ENCODE assay signal across 1 cellular context in genomic region chr16:17657037-17657436, GRCh38.
TF ChIP-seq lines count a peak whose summit lies in the region.

No MANE protein-coding gene starts in this region.

TF ChIP-seq in H1, 55 proteins besides CTCF, POLR2A, EP300 and RAD21 (continued from another document):
- TF ChIP-seq, protein P1, sequence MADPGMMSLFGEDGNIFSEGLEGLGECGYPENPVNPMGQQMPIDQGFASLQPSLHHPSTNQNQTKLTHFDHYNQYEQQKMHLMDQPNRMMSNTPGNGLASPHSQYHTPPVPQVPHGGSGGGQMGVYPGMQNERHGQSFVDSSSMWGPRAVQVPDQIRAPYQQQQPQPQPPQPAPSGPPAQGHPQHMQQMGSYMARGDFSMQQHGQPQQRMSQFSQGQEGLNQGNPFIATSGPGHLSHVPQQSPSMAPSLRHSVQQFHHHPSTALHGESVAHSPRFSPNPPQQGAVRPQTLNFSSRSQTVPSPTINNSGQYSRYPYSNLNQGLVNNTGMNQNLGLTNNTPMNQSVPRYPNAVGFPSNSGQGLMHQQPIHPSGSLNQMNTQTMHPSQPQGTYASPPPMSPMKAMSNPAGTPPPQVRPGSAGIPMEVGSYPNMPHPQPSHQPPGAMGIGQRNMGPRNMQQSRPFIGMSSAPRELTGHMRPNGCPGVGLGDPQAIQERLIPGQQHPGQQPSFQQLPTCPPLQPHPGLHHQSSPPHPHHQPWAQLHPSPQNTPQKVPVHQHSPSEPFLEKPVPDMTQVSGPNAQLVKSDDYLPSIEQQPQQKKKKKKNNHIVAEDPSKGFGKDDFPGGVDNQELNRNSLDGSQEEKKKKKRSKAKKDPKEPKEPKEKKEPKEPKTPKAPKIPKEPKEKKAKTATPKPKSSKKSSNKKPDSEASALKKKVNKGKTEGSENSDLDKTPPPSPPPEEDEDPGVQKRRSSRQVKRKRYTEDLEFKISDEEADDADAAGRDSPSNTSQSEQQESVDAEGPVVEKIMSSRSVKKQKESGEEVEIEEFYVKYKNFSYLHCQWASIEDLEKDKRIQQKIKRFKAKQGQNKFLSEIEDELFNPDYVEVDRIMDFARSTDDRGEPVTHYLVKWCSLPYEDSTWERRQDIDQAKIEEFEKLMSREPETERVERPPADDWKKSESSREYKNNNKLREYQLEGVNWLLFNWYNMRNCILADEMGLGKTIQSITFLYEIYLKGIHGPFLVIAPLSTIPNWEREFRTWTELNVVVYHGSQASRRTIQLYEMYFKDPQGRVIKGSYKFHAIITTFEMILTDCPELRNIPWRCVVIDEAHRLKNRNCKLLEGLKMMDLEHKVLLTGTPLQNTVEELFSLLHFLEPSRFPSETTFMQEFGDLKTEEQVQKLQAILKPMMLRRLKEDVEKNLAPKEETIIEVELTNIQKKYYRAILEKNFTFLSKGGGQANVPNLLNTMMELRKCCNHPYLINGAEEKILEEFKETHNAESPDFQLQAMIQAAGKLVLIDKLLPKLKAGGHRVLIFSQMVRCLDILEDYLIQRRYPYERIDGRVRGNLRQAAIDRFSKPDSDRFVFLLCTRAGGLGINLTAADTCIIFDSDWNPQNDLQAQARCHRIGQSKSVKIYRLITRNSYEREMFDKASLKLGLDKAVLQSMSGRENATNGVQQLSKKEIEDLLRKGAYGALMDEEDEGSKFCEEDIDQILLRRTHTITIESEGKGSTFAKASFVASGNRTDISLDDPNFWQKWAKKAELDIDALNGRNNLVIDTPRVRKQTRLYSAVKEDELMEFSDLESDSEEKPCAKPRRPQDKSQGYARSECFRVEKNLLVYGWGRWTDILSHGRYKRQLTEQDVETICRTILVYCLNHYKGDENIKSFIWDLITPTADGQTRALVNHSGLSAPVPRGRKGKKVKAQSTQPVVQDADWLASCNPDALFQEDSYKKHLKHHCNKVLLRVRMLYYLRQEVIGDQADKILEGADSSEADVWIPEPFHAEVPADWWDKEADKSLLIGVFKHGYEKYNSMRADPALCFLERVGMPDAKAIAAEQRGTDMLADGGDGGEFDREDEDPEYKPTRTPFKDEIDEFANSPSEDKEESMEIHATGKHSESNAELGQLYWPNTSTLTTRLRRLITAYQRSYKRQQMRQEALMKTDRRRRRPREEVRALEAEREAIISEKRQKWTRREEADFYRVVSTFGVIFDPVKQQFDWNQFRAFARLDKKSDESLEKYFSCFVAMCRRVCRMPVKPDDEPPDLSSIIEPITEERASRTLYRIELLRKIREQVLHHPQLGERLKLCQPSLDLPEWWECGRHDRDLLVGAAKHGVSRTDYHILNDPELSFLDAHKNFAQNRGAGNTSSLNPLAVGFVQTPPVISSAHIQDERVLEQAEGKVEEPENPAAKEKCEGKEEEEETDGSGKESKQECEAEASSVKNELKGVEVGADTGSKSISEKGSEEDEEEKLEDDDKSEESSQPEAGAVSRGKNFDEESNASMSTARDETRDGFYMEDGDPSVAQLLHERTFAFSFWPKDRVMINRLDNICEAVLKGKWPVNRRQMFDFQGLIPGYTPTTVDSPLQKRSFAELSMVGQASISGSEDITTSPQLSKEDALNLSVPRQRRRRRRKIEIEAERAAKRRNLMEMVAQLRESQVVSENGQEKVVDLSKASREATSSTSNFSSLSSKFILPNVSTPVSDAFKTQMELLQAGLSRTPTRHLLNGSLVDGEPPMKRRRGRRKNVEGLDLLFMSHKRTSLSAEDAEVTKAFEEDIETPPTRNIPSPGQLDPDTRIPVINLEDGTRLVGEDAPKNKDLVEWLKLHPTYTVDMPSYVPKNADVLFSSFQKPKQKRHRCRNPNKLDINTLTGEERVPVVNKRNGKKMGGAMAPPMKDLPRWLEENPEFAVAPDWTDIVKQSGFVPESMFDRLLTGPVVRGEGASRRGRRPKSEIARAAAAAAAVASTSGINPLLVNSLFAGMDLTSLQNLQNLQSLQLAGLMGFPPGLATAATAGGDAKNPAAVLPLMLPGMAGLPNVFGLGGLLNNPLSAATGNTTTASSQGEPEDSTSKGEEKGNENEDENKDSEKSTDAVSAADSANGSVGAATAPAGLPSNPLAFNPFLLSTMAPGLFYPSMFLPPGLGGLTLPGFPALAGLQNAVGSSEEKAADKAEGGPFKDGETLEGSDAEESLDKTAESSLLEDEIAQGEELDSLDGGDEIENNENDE (IDR thresholded peaks at IDR 0.05; ENCODE audit: insufficient replicate concordance, low read length): no peak
- no peak for TF ChIP-seq PHF8 (conservative IDR thresholded peaks at IDR 0.05; ENCODE audit: low read depth, low read length)
- no peak for TF ChIP-seq ZNF274 (IDR thresholded peaks at IDR 0.05; ENCODE audit: borderline replicate concordance, extremely low read depth, low read length)
- no peak for TF ChIP-seq RNF2 (IDR thresholded peaks at IDR 0.05; ENCODE audit: borderline replicate concordance, low read depth, low read length, missing control alignments, poor library complexity, severe bottlenecking)
- TF ChIP-seq JUN (IDR thresholded peaks at IDR 0.05; ENCODE audit: low read depth, low read length): no peak
- TF ChIP-seq FOSL1 (IDR thresholded peaks at IDR 0.05; ENCODE audit: insufficient read depth, low read depth, low read length): no peak
- TF ChIP-seq YY1 (IDR thresholded peaks at IDR 0.05; ENCODE audit: low read depth, low read length): no peak
